1 cellular context compared by ENCODE assay signal in genomic region chr13:112179421-112179820, GRCh38.
TF ChIP-seq lines count a peak whose summit lies in the region.

No MANE protein-coding gene starts in this region.

TF ChIP-seq in IMR-90, 13 proteins besides CTCF, POLR2A, EP300 and RAD21:
- TF ChIP-seq FOS (IDR thresholded peaks at IDR 0.05; ENCODE audit: low read depth, low read length) (no peak), MXI1 (IDR thresholded peaks at IDR 0.05; ENCODE audit: borderline replicate concordance, low read depth, low read length) (no peak), BHLHE40 (IDR thresholded peaks at IDR 0.05; ENCODE audit: low read depth, low read length) (no peak), SMC3 (IDR thresholded peaks at IDR 0.05; ENCODE audit: low read depth, low read length) (no peak), CHD1 (IDR thresholded peaks at IDR 0.05; ENCODE audit: low read depth, low read length) (no peak), RCOR1 (IDR thresholded peaks at IDR 0.05; ENCODE audit: insufficient replicate concordance, low read length) (no peak), CEBPB (IDR thresholded peaks at IDR 0.05; ENCODE audit: low read depth, low read length) (no peak), MAFK (IDR thresholded peaks at IDR 0.05; ENCODE audit: low read depth, low read length) (no peak), ELK1 (IDR thresholded peaks at IDR 0.05; ENCODE audit: borderline replicate concordance, low read depth, low read length) (no peak), RFX5 (IDR thresholded peaks at IDR 0.05; ENCODE audit: low read depth, low read length) (no peak), MAZ (IDR thresholded peaks at IDR 0.05; ENCODE audit: borderline replicate concordance, low read depth, low read length) (no peak), USF2 (IDR thresholded peaks at IDR 0.05; ENCODE audit: low read depth, low read length) (no peak), NFE2L2 (IDR thresholded peaks at IDR 0.05; ENCODE audit: low read depth, low read length) (no peak)
